Comparison of ENCODE assay signal across 36 cellular contexts in genomic region chr1:246800356-246800755, GRCh38.
"Had no signal": no experiment of that assay in that cellular context is flagged by ENCODE, and none has a peak within 500 bp of the region (broad histone marks: within the 10 kb centered on the region; RNA-seq: fewer than 3 reads in every experiment).

No MANE protein-coding gene starts in this region.

- H3K27me3 ChIP-seq: adrenal gland, body of pancreas, cardiac muscle cell, gastrocnemius medialis, heart left ventricle had no signal

- H3K4me3 ChIP-seq: adrenal gland, body of pancreas, cardiac muscle cell, coronary artery, dorsolateral prefrontal cortex, esophagus muscularis mucosa, gastrocnemius medialis, heart left ventricle had no signal

- H3K4me1 Mint-ChIP-seq: activated CD4-positive, alpha-beta T cell treated with anti-CD3 and anti-CD28 coated beads for 36 hours; activated CD4-positive, alpha-beta T cell treated with anti-CD3 and anti-CD28 coated beads, Interleukin-2, amount 10 ng/mL, durations not matched to agents 24 days and 14 days; activated CD8-positive, alpha-beta memory T cell treated with anti-CD3 and anti-CD28 coated beads, Interleukin-2, amount 10 ng/mL, durations not matched to agents 7 days and 5 days; activated naive CD4-positive, alpha-beta T cell treated with anti-CD3 and anti-CD28 coated beads, Interleukin-2, amount 50 U/mL, for 24 hours; activated naive CD8-positive, alpha-beta T cell treated with anti-CD3 and anti-CD28 coated beads for 36 hours; activated naive CD8-positive, alpha-beta T cell treated with anti-CD3 and anti-CD28 coated beads, Interleukin-2, amount 50 U/mL, for 24 hours; T-helper 17 cell had no signal

- H3K27ac Mint-ChIP-seq: activated CD4-positive, alpha-beta memory T cell treated with anti-CD3 and anti-CD28 coated beads for 36 hours; activated CD4-positive, alpha-beta T cell treated with anti-CD3 and anti-CD28 coated beads for 36 hours; activated CD4-positive, alpha-beta T cell treated with anti-CD3 and anti-CD28 coated beads, Interleukin-2, amount 10 ng/mL, durations not matched to agents 24 days and 14 days; activated CD8-positive, alpha-beta memory T cell treated with anti-CD3 and anti-CD28 coated beads, Interleukin-2, amount 10 ng/mL, durations not matched to agents 7 days and 5 days; activated CD8-positive, alpha-beta T cell treated with anti-CD3 and anti-CD28 coated beads, Interleukin-2, amount 10 ng/mL, durations not matched to agents 7 days and 5 days; activated naive CD4-positive, alpha-beta T cell treated with anti-CD3 and anti-CD28 coated beads for 36 hours; activated naive CD4-positive, alpha-beta T cell treated with anti-CD3 and anti-CD28 coated beads, Interleukin-2, amount 50 U/mL, for 24 hours; activated naive CD8-positive, alpha-beta T cell treated with anti-CD3 and anti-CD28 coated beads for 36 hours; activated naive CD8-positive, alpha-beta T cell treated with anti-CD3 and anti-CD28 coated beads, Interleukin-2, amount 50 U/mL, for 24 hours; activated T-helper 1 cell treated with anti-CD3 and anti-CD28 coated beads, Interleukin-12 subunit alpha, Interleukin-12 subunit beta, Interleukin-2, Interleukin-4 antibody, amounts not matched to agents 30 ng/mL and 10 ng/mL and 1 ng/mL, durations not matched to agents 14 hours and 24 hours and 36 hours; activated T-helper 2 cell treated with anti-CD3 and anti-CD28 coated beads, Interferon-gamma antibody, Interleukin-2, Interleukin-4, amounts not matched to agents 10 μg/mL and 5 μg/mL and 100 μg/mL, durations not matched to agents 14 hours and 24 hours and 36 hours; dendritic cell treated with granulocyte-macrophage colony-stimulating factor and Interleukin-4, amounts not matched to agents 40 ng/mL and 50 ng/mL, for 4 days; T-helper 17 cell; T-helper 2 cell treated with Interferon-gamma antibody and Interleukin-4, amounts not matched to agents 5 μg/mL and 100 μg/mL, for 36 hours had no signal

- DNase-seq: activated CD4-positive, alpha-beta memory T cell treated with anti-CD3 and anti-CD28 coated beads for 36 hours; activated CD4-positive, alpha-beta T cell treated with anti-CD3 and anti-CD28 coated beads for 36 hours; activated CD4-positive, alpha-beta T cell treated with anti-CD3 and anti-CD28 coated beads, Interleukin-2, amount 10 ng/mL, durations not matched to agents 24 days and 14 days; activated CD4-positive, CD25-positive, alpha-beta regulatory T cell; activated CD4-positive, CD25-positive, alpha-beta regulatory T cell treated with anti-CD3 and anti-CD28 coated beads, Interleukin-2, amount 50 U/mL, for 72 hours; activated CD8-positive, alpha-beta memory T cell treated with anti-CD3 and anti-CD28 coated beads, Interleukin-2, amount 10 ng/mL, durations not matched to agents 7 days and 5 days; activated CD8-positive, alpha-beta memory T cell treated with anti-CD3 and anti-CD28 coated beads, Interleukin-2, amount 50 U/mL, for 4 hours; activated CD8-positive, alpha-beta T cell treated with anti-CD3 and anti-CD28 coated beads, Interleukin-2, amount 10 ng/mL, durations not matched to agents 7 days and 5 days; activated naive CD4-positive, alpha-beta T cell treated with anti-CD3 and anti-CD28 coated beads for 36 hours; activated naive CD8-positive, alpha-beta T cell treated with anti-CD3 and anti-CD28 coated beads for 36 hours; activated naive CD8-positive, alpha-beta T cell treated with anti-CD3 and anti-CD28 coated beads, Interleukin-2, amount 50 U/mL, for 24 hours; activated T-cell treated with anti-CD3 and anti-CD28 coated beads, Interleukin-2, amount 50 U/mL, for 1 hour; activated T-cell treated with anti-CD3 and anti-CD28 coated beads, Interleukin-2, amount 50 U/mL, for 48 hours; adrenal gland; amygdala; body of pancreas; central memory CD4-positive, alpha-beta T cell; cerebellar nuclear complex; dorsolateral prefrontal cortex; effector memory CD4-positive, alpha-beta T cell; erythroblast; gastrocnemius medialis; glutamatergic neuron; heart left ventricle; T-helper 1 cell; T-helper 17 cell; T1000 had no signal

- H3K9me3 Mint-ChIP-seq: activated CD4-positive, alpha-beta memory T cell treated with anti-CD3 and anti-CD28 coated beads for 36 hours; activated CD4-positive, alpha-beta T cell treated with anti-CD3 and anti-CD28 coated beads, Interleukin-2, amount 10 ng/mL, durations not matched to agents 24 days and 14 days; activated naive CD4-positive, alpha-beta T cell treated with anti-CD3 and anti-CD28 coated beads for 36 hours; activated naive CD4-positive, alpha-beta T cell treated with anti-CD3 and anti-CD28 coated beads, Interleukin-2, amount 50 U/mL, for 24 hours; activated naive CD8-positive, alpha-beta T cell treated with anti-CD3 and anti-CD28 coated beads for 36 hours; activated naive CD8-positive, alpha-beta T cell treated with anti-CD3 and anti-CD28 coated beads, Interleukin-2, amount 50 U/mL, for 24 hours; activated T-helper 1 cell treated with anti-CD3 and anti-CD28 coated beads, Interleukin-12 subunit alpha, Interleukin-12 subunit beta, Interleukin-2, Interleukin-4 antibody, amounts not matched to agents 30 ng/mL and 10 ng/mL and 1 ng/mL, durations not matched to agents 14 hours and 24 hours and 36 hours; activated T-helper 2 cell treated with anti-CD3 and anti-CD28 coated beads, Interferon-gamma antibody, Interleukin-2, Interleukin-4, amounts not matched to agents 10 μg/mL and 5 μg/mL and 100 μg/mL, durations not matched to agents 14 hours and 24 hours and 36 hours; dendritic cell treated with granulocyte-macrophage colony-stimulating factor and Interleukin-4, amounts not matched to agents 40 ng/mL and 50 ng/mL, for 4 days; T-helper 2 cell treated with Interferon-gamma antibody and Interleukin-4, amounts not matched to agents 5 μg/mL and 100 μg/mL, for 36 hours had no signal

- H3K36me3 Mint-ChIP-seq: activated CD4-positive, alpha-beta memory T cell treated with anti-CD3 and anti-CD28 coated beads for 36 hours; activated CD8-positive, alpha-beta memory T cell treated with anti-CD3 and anti-CD28 coated beads, Interleukin-2, amount 10 ng/mL, durations not matched to agents 7 days and 5 days; activated naive CD4-positive, alpha-beta T cell treated with anti-CD3 and anti-CD28 coated beads, Interleukin-2, amount 50 U/mL, for 24 hours; activated naive CD8-positive, alpha-beta T cell treated with anti-CD3 and anti-CD28 coated beads for 36 hours had no signal

- H3K4me3 Mint-ChIP-seq: activated CD4-positive, alpha-beta memory T cell treated with anti-CD3 and anti-CD28 coated beads for 36 hours; activated CD4-positive, alpha-beta T cell treated with anti-CD3 and anti-CD28 coated beads for 36 hours; activated CD4-positive, alpha-beta T cell treated with anti-CD3 and anti-CD28 coated beads, Interleukin-2, amount 10 ng/mL, durations not matched to agents 24 days and 14 days; activated CD8-positive, alpha-beta memory T cell treated with anti-CD3 and anti-CD28 coated beads, Interleukin-2, amount 10 ng/mL, durations not matched to agents 7 days and 5 days; activated CD8-positive, alpha-beta T cell treated with anti-CD3 and anti-CD28 coated beads, Interleukin-2, amount 10 ng/mL, durations not matched to agents 7 days and 5 days; activated naive CD4-positive, alpha-beta T cell treated with anti-CD3 and anti-CD28 coated beads for 36 hours; activated naive CD4-positive, alpha-beta T cell treated with anti-CD3 and anti-CD28 coated beads, Interleukin-2, amount 50 U/mL, for 24 hours; activated naive CD8-positive, alpha-beta T cell treated with anti-CD3 and anti-CD28 coated beads for 36 hours; activated naive CD8-positive, alpha-beta T cell treated with anti-CD3 and anti-CD28 coated beads, Interleukin-2, amount 50 U/mL, for 24 hours; activated T-helper 1 cell treated with anti-CD3 and anti-CD28 coated beads, Interleukin-12 subunit alpha, Interleukin-12 subunit beta, Interleukin-2, Interleukin-4 antibody, amounts not matched to agents 30 ng/mL and 10 ng/mL and 1 ng/mL, durations not matched to agents 14 hours and 24 hours and 36 hours; dendritic cell treated with granulocyte-macrophage colony-stimulating factor and Interleukin-4, amounts not matched to agents 40 ng/mL and 50 ng/mL, for 4 days; T-helper 17 cell; T-helper 2 cell treated with Interferon-gamma antibody and Interleukin-4, amounts not matched to agents 5 μg/mL and 100 μg/mL, for 36 hours had no signal

- H3K27ac ChIP-seq: adrenal gland, body of pancreas, cardiac muscle cell, coronary artery, dorsolateral prefrontal cortex, esophagus muscularis mucosa, foreskin keratinocyte, gastrocnemius medialis had no signal

- H3K36me3 ChIP-seq: adrenal gland, cardiac muscle cell, esophagus muscularis mucosa, gastrocnemius medialis, heart left ventricle had no signal

- ATAC-seq: activated CD4-positive, alpha-beta T cell treated with anti-CD3 and anti-CD28 coated beads for 36 hours; activated CD8-positive, alpha-beta memory T cell treated with anti-CD3 and anti-CD28 coated beads, Interleukin-2, amount 10 ng/mL, durations not matched to agents 7 days and 5 days; activated CD8-positive, alpha-beta T cell treated with anti-CD3 and anti-CD28 coated beads, Interleukin-2, amount 10 ng/mL, durations not matched to agents 7 days and 5 days; activated naive CD8-positive, alpha-beta T cell treated with anti-CD3 and anti-CD28 coated beads, Interleukin-2, amount 50 U/mL, for 24 hours; body of pancreas; gastrocnemius medialis; heart left ventricle; T-helper 17 cell had no signal

- H3K9me3 ChIP-seq: adrenal gland, body of pancreas, gastrocnemius medialis, heart left ventricle had no signal

- H3K27me3 Mint-ChIP-seq: activated CD4-positive, alpha-beta memory T cell treated with anti-CD3 and anti-CD28 coated beads for 36 hours; activated CD4-positive, alpha-beta T cell treated with anti-CD3 and anti-CD28 coated beads for 36 hours; activated CD4-positive, alpha-beta T cell treated with anti-CD3 and anti-CD28 coated beads, Interleukin-2, amount 10 ng/mL, durations not matched to agents 24 days and 14 days; activated naive CD8-positive, alpha-beta T cell treated with anti-CD3 and anti-CD28 coated beads for 36 hours; activated naive CD8-positive, alpha-beta T cell treated with anti-CD3 and anti-CD28 coated beads, Interleukin-2, amount 50 U/mL, for 24 hours; dendritic cell treated with granulocyte-macrophage colony-stimulating factor and Interleukin-4, amounts not matched to agents 40 ng/mL and 50 ng/mL, for 4 days had no signal

- H3K4me1 ChIP-seq: adrenal gland, body of pancreas had no signal
